Comparison of ENCODE assay signal across 8 cellular contexts in the genomic region with DNA sequence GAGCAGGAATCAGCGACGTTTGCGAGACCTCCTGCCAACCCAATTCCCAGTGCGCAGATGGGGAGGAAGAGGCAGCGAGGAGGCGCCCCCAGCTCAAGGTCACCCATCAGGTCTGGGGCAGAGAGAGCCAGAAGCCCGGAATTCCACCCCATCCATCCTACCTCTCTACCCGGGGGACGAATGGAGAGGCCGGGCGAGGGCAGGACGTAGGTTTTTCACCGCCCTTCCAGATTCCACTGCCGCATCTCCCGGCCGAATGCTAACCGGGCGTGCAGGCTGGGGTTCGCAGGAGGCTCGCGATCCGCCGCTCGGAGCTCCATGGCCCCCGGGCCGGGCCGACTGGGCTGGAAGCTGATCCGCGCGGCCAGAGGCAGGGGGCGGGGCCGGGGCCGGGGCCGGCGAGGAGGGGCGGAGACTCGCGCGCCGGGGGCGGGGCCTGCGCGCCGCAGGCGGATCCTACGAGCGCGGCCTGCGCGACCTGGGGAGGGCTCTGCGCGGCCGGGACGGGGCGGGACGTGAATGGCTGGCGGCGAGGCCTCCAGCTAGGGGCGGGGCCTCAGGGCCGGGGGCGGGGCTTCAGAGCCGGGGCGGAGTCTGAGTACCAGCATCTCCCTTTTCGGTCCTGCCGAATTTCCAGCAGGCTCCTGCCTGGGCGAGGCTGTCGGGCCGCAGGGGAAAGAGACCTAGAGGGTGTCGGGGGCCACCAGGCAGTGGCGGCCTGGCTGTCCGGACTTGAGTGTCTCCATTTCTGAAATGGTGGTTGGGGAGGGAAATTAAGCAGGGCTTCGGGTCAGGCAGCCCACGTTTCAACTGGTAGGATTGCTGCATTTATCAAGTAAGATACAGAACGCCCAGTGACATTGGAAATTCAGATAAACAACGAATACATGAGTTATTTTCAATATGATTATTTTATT. TPM values are rescaled to one million over a fixed set of nuclear protein-coding genes. Genes with fewer than 3 reads are reported as not detected.
DNase-seq lines count a peak whose midpoint lies in the region; ATAC-seq and TF ChIP-seq lines count a peak whose summit lies in the region.

Gene ST6GALNAC4, minus strand, starts transcription at position 377 of the 917 bp plus-strand sequence. CDS start 622 bp downstream, outside the sequence.

- H3K27ac Mint-ChIP-seq in activated CD4-positive, alpha-beta T cell treated with anti-CD3 and anti-CD28 coated beads for 36 hours = peak within 1 kb of the TSS; percentile 69
- H3K27ac Mint-ChIP-seq in chondrocyte (ENCODE audit: unreplicated experiment) = peak within 1 kb of the TSS; percentile 96

- DNase-seq in AG04449 (ENCODE audit: low read depth, low spot score) (no peak), NCI-H460 (ENCODE audit: extremely low read depth, low read depth) (peak; percentile 88), chondrocyte (ENCODE audit: low spot score) (peak; percentile 89), kidney glomerular epithelial cell (lab: John Stamatoyannopoulos, UW) (peak; percentile 80)
- DNase-seq in activated CD4-positive, alpha-beta T cell treated with anti-CD3 and anti-CD28 coated beads for 36 hours = peak; percentile 98
- peak; percentile 87 to 94 for DNase-seq in stimulated activated CD4-positive, alpha-beta T cell treated with anti-CD3 and anti-CD28 coated beads, Interleukin-15, amount 100 ng/mL, for 48 hours (ENCODE audit: low read depth in 2 of 2)

- in situ Hi-C loops in GM18951 (cut with MboI; ENCODE audit: low sequenced_read_pairs, unreplicated experiment) = loop anchor here (10.0 kb wide), 1 partner anchor 182 kb away; the partner anchor contains the start of gene TOR2A

- H3K4me3 ChIP-seq in AG04449 (ENCODE audit: low read depth, low read length) = peak within 1 kb of the TSS; percentile 74

- ATAC-seq in HG03175 (IDR thresholded peaks at IDR 0.05; ENCODE audit: unreplicated experiment) = peak; percentile 73
- peak; percentile 96 for ATAC-seq in activated CD4-positive, alpha-beta T cell treated with anti-CD3 and anti-CD28 coated beads for 36 hours

- peaks cover 48% of the 10 kb centered on the region for H3K4me1 Mint-ChIP-seq in activated CD4-positive, alpha-beta T cell treated with anti-CD3 and anti-CD28 coated beads for 36 hours
- peaks cover 45% of the 10 kb centered on the region for H3K4me1 Mint-ChIP-seq in chondrocyte (ENCODE audit: low read depth)

- POLR2A ChIA-PET in AG04449 (lab: Yijun Ruan, JAX) = interaction anchor here (1.2 kb wide), 1 partner anchor 18 kb away, joined by 5 read pairs; no protein-coding TSS in a partner anchor
- POLR2A ChIA-PET in activated CD4-positive, alpha-beta T cell treated with anti-CD3 and anti-CD28 coated beads for 36 hours (lab: Charles Lee) = interaction anchor here (0.7 to 1.8 kb wide), 2 partner anchors 11 to 13 kb away, joined by 3 to 5 read pairs; partner anchors contain the start of gene PIP5KL1

- H3K36me3 Mint-ChIP-seq in activated CD4-positive, alpha-beta T cell treated with anti-CD3 and anti-CD28 coated beads for 36 hours (ENCODE audit: low read depth) = peaks cover 10% of the 10 kb centered on the region
- peaks cover under 1% of the 10 kb centered on the region for H3K36me3 Mint-ChIP-seq in chondrocyte (ENCODE audit: low read depth)

- peak within 1 kb of the TSS; percentile 76 for H3K4me3 Mint-ChIP-seq in activated CD4-positive, alpha-beta T cell treated with anti-CD3 and anti-CD28 coated beads for 36 hours
- H3K4me3 Mint-ChIP-seq in chondrocyte (ENCODE audit: unreplicated experiment) = peak within 1 kb of the TSS; percentile 77

- H3K27me3 Mint-ChIP-seq in activated CD4-positive, alpha-beta T cell treated with anti-CD3 and anti-CD28 coated beads for 36 hours = no peaks in the 10 kb centered on the region
- H3K27me3 Mint-ChIP-seq in chondrocyte (ENCODE audit: low read depth) = no peaks in the 10 kb centered on the region

- intact Hi-C loops in activated CD4-positive, alpha-beta T cell treated with anti-CD3 and anti-CD28 coated beads for 36 hours (cut with DNase I, micrococcal nuclease) = loop anchor here (1.0 to 5.0 kb wide), 15 partner anchors 10 to 692 kb away; partner anchors contain the start of genes FPGS (in 2 of the 2), BBLN (in 1 of the 2), CDK9 (in 1 of the 2) and PTRH1 (in 1 of the 2)

- H3K9me3 Mint-ChIP-seq in activated CD4-positive, alpha-beta T cell treated with anti-CD3 and anti-CD28 coated beads for 36 hours (ENCODE audit: low read depth) = no peaks in the 10 kb centered on the region
- H3K9me3 Mint-ChIP-seq in chondrocyte (ENCODE audit: low read depth) = no peaks in the 10 kb centered on the region

- peak; percentile 74 for TF ChIP-seq POLR2A in GM18951 (IDR thresholded peaks at IDR 0.05; ENCODE audit: extremely low read depth, insufficient read depth, insufficient read length)

- TF ChIP-seq CTCF in AG04449 (IDR thresholded peaks at IDR 0.05; ENCODE audit: insufficient read depth, low read length, missing control alignments) = no peak
- TF ChIP-seq CTCF in chondrocyte (IDR thresholded peaks at IDR 0.05) = no peak

- CTCF ChIA-PET in AG04449 (lab: Yijun Ruan, JAX) = interaction anchor here (0.8 to 2.5 kb wide), 9 partner anchors 19 to 184 kb away, joined by 3 to 13 read pairs (median 7); partner anchors contain the start of genes CDK9 and TOR2A
- CTCF ChIA-PET in activated CD4-positive, alpha-beta T cell treated with anti-CD3 and anti-CD28 coated beads for 36 hours (lab: Charles Lee) = interaction anchor here (0.6 to 5.2 kb wide), 9 partner anchors 11 to 182 kb away, joined by 3 to 28 read pairs (median 4); partner anchors contain the start of genes SH2D3C and TOR2A

RNA-seq across cellular contexts. Expression of gene ST6GALNAC4, which starts in this region (rescaled TPM):
- total RNA-seq in NCI-H460 (2014; rRNA removed; shearing (Covaris generic)) = 33.3 and 36.2 TPM in 2 replicates
- polyA plus RNA-seq in NCI-H460 (2014; cell fraction: nucleus; rRNA removed) = 83.0 and 196 TPM in 2 replicates
- total RNA-seq in activated CD4-positive, alpha-beta T cell treated with anti-CD3 and anti-CD28 coated beads for 36 hours = 10 to 100 TPM; 14.9 to 20.7 TPM
- 22.2 to 25.5 TPM (median 24.4 TPM) in 3 replicates for total RNA-seq in chondrocyte
